In the genomic region with DNA sequence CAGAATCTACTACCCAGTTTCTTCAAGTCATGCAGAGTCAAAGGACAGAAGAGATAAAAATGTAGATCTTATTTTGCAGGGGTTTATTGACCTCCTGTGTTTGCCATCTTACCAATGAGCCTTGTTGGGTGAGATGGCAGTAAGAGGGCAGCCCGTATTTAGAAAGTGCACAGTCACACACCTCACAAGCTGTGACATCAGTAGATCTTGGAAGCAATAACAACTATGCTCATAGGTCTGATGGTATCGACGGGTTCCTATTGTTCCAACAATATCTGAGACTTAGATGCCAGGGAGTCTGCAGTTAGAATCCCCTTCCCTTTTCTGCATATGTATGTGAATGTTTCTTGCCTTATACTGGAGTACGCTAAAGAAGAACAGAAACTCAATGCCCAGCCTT, we compare ENCODE assay signal across 29 cellular contexts.
"Had no signal": no experiment of that assay in that cellular context is flagged by ENCODE, and none has a peak within 500 bp of the region (broad histone marks: within the 10 kb centered on the region; RNA-seq: fewer than 3 reads in every experiment).

No MANE protein-coding gene starts in this region.

- H3K4me2 ChIP-seq: smooth muscle cell had no signal

- DNase-seq: naive B cell; naive thymus-derived CD8-positive, alpha-beta T cell; nephron progenitor cell; nucleus accumbens; pancreas; right cardiac atrium; right lobe of liver; sigmoid colon; spleen; stimulated activated CD4-positive, alpha-beta T cell treated with anti-CD3 and anti-CD28 coated beads, Interleukin-12 subunit alpha, Interleukin-12 subunit beta, amount 100 ng/mL, for 4 hours; stimulated activated CD4-positive, alpha-beta T cell treated with anti-CD3 and anti-CD28 coated beads, Interleukin-2, amount 100 ng/mL, for 24 hours; stimulated activated CD4-positive, alpha-beta T cell treated with anti-CD3 and anti-CD28 coated beads, Interleukin-2, amount 100 ng/mL, for 48 hours; stimulated activated CD4-positive, alpha-beta T cell treated with anti-CD3 and anti-CD28 coated beads, Interleukin-4, amount 100 ng/mL, for 24 hours; stimulated activated naive B cell treated with anti-CD40 and anti-IgM and Interleukin-4, amounts not matched to agents 10 μg/mL and 1 μg/mL and 100 μg/mL, for 72 hours; stimulated activated naive CD4-positive, alpha-beta T cell treated with Interleukin-2 at 50 U/mL for 16 hours; stomach; tibial artery; transverse colon; upper lobe of right lung; uterus had no signal

- H3K36me3 Mint-ChIP-seq: natural killer cell treated with Interleukin-12 subunit alpha and Interleukin-12 subunit beta and Interleukin-15 and Interleukin-18, amount 100 ng/mL, for 72 hours; stimulated activated effector memory CD8-positive, alpha-beta T cell treated with anti-CD3 and anti-CD28 coated beads, Interleukin-12 subunit alpha, Interleukin-12 subunit beta, amount 100 ng/mL, for 72 hours; stimulated activated naive B cell treated with anti-CD40 and anti-IgM and Interleukin-4, amounts not matched to agents 10 μg/mL and 1 μg/mL and 100 μg/mL, for 72 hours; type B pancreatic cell had no signal

- H3K4me1 Mint-ChIP-seq: naive B cell; stimulated activated effector memory CD8-positive, alpha-beta T cell treated with anti-CD3 and anti-CD28 coated beads, Interleukin-12 subunit alpha, Interleukin-12 subunit beta, amount 100 ng/mL, for 72 hours had no signal

- H3K9me3 Mint-ChIP-seq: naive thymus-derived CD8-positive, alpha-beta T cell; natural killer cell treated with Interleukin-12 subunit alpha and Interleukin-12 subunit beta and Interleukin-15 and Interleukin-18, amount 100 ng/mL, for 72 hours; nephron progenitor cell; stimulated activated effector memory CD8-positive, alpha-beta T cell treated with anti-CD3 and anti-CD28 coated beads, Interleukin-12 subunit alpha, Interleukin-12 subunit beta, amount 100 ng/mL, for 72 hours; stimulated activated naive B cell treated with anti-CD40 and anti-IgM and Interleukin-4, amounts not matched to agents 10 μg/mL and 1 μg/mL and 100 μg/mL, for 72 hours; stimulated activated naive CD8-positive, alpha-beta T cell treated with anti-CD3 and anti-CD28 coated beads, Interleukin-15, Interleukin-2, amounts not matched to agents 100 ng/mL and 50 ng/mL, for 24 hours; type B pancreatic cell had no signal

- H3K4me1 ChIP-seq: prostate gland had no signal

- H3K27me3 ChIP-seq: pancreas, right lobe of liver, sigmoid colon, spleen, stomach, tibial artery, transverse colon, upper lobe of right lung, uterus had no signal

- H3K9me3 ChIP-seq: neutrophil, pancreas, prostate gland, right lobe of liver, sigmoid colon, spleen, stomach, tibial artery, transverse colon, upper lobe of right lung, uterus had no signal

- H3K4me3 Mint-ChIP-seq: naive B cell; naive thymus-derived CD8-positive, alpha-beta T cell; natural killer cell treated with Interleukin-12 subunit alpha and Interleukin-12 subunit beta and Interleukin-15 and Interleukin-18, amount 100 ng/mL, for 72 hours; nephron progenitor cell; neural crest cell; stimulated activated effector memory CD8-positive, alpha-beta T cell treated with anti-CD3 and anti-CD28 coated beads, Interleukin-12 subunit alpha, Interleukin-12 subunit beta, amount 100 ng/mL, for 72 hours; stimulated activated naive B cell treated with anti-CD40 and anti-IgM and Interleukin-4, amounts not matched to agents 10 μg/mL and 1 μg/mL and 100 μg/mL, for 72 hours; stimulated activated naive CD8-positive, alpha-beta T cell treated with anti-CD3 and anti-CD28 coated beads, Interleukin-15, Interleukin-2, amounts not matched to agents 100 ng/mL and 50 ng/mL, for 24 hours; type B pancreatic cell had no signal

- H3K27ac ChIP-seq: neutrophil, pancreas, prostate gland, right lobe of liver, skin epidermis, spleen, stomach, tibial artery, transverse colon, upper lobe of right lung, uterus had no signal

- H3K27ac Mint-ChIP-seq: naive B cell; naive thymus-derived CD8-positive, alpha-beta T cell; natural killer cell treated with Interleukin-12 subunit alpha and Interleukin-12 subunit beta and Interleukin-15 and Interleukin-18, amount 100 ng/mL, for 72 hours; nephron progenitor cell; stimulated activated effector memory CD8-positive, alpha-beta T cell treated with anti-CD3 and anti-CD28 coated beads, Interleukin-12 subunit alpha, Interleukin-12 subunit beta, amount 100 ng/mL, for 72 hours; stimulated activated naive B cell treated with anti-CD40 and anti-IgM and Interleukin-4, amounts not matched to agents 10 μg/mL and 1 μg/mL and 100 μg/mL, for 72 hours; stimulated activated naive CD8-positive, alpha-beta T cell treated with anti-CD3 and anti-CD28 coated beads, Interleukin-15, Interleukin-2, amounts not matched to agents 100 ng/mL and 50 ng/mL, for 24 hours; type B pancreatic cell had no signal

- H3K4me3 ChIP-seq: pancreas, prostate gland, right lobe of liver, sigmoid colon, skin epidermis, smooth muscle cell, spleen, stomach, tibial artery, transverse colon, upper lobe of right lung, uterus had no signal

- H3K36me3 ChIP-seq: neutrophil, pancreas, prostate gland, right lobe of liver, sigmoid colon, spleen, stomach, tibial artery, transverse colon, upper lobe of right lung, uterus had no signal

- H3K27me3 Mint-ChIP-seq: naive thymus-derived CD8-positive, alpha-beta T cell; type B pancreatic cell had no signal

- ATAC-seq: naive thymus-derived CD8-positive, alpha-beta T cell; natural killer cell treated with Interleukin-12 subunit alpha and Interleukin-12 subunit beta and Interleukin-15 and Interleukin-18, amount 100 ng/mL, for 72 hours; pancreas; right cardiac atrium; right lobe of liver; stimulated activated effector memory CD8-positive, alpha-beta T cell treated with anti-CD3 and anti-CD28 coated beads, Interleukin-12 subunit alpha, Interleukin-12 subunit beta, amount 100 ng/mL, for 72 hours; stimulated activated naive B cell treated with anti-CD40 and anti-IgM and Interleukin-4, amounts not matched to agents 10 μg/mL and 1 μg/mL and 100 μg/mL, for 72 hours; upper lobe of right lung had no signal
